ENCODE assay signal across 1 cellular context in the genomic region with DNA sequence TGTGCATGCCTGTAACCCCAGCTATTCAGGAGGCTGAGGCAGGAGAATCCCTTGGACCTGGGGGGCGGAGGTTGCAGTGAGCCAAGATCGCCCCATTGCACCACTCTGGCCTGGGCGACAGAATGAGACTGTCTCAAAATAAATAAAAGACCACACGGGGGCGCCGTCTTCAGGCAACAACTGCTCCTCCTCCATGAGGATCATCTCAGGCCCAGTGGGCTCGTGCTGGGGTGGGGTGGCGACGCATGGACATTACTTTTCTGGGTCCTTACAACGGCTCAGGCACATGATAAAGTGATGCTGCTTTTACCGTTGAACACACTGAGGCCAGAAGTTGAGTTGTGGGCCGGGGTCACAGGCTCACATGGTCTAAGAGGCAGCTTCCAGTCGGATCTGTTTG.
TF ChIP-seq lines count a peak whose summit lies in the region.

No MANE protein-coding gene starts in this region.

TF ChIP-seq in K562, 482 proteins besides CTCF, POLR2A, EP300 and RAD21 (continued from another document):
- no peak for TF ChIP-seq GMEB1 (CRISPR knock-in tag; IDR thresholded peaks at IDR 0.05)
- TF ChIP-seq SRSF9 (IDR thresholded peaks at IDR 0.05; ENCODE audit: borderline replicate concordance, low read depth, low read length), result no peak
- no peak for TF ChIP-seq LARP7 (IDR thresholded peaks at IDR 0.05)
- no peak for TF ChIP-seq ZBED1 (IDR thresholded peaks at IDR 0.05)
- no peak for TF ChIP-seq MEF2A (IDR thresholded peaks at IDR 0.05; ENCODE audit: control insufficient read depth, low read depth, low read length)
